ENCODE assay signal across 23 cellular contexts in genomic region chr21:40531421-40531820, GRCh38.
DNase-seq lines count a peak whose midpoint lies in the region; ATAC-seq, FAIRE-seq and TF ChIP-seq lines count a peak whose summit lies in the region.
"Had no signal": no experiment of that assay in that cellular context is flagged by ENCODE, and none has a peak within 500 bp of the region (broad histone marks: within the 10 kb centered on the region; RNA-seq: fewer than 3 reads in every experiment).

No MANE protein-coding gene starts in this region.

- H4K20me1 ChIP-seq in mammary epithelial cell (ENCODE audit: insufficient read depth, low read length): no peaks in the 10 kb centered on the region

- DNase-seq in mammary epithelial cell (no peak), MCF 10A (ENCODE audit: unreplicated experiment) (no peak), bronchial epithelial cell (ENCODE audit: low read depth) (no peak), islet precursor cell (peak; percentile 68), mesenteric fat pad (ENCODE audit: low spot score) (no peak), GM13977 (ENCODE audit: low spot score) (no peak)
- no peak for DNase-seq in activated CD4-positive, alpha-beta T cell treated with anti-CD3 and anti-CD28 coated beads for 36 hours
- DNase-seq: BE2C, Calu3, Karpas-422, MV-4-11, NCI-H1694, NCI-H2029 treated with DMSO at 0.1 percent for 48 hours, NCI-H2227 treated with DMSO at 0.1 percent for 48 hours, NCI-H526 treated with DMSO at 0.1 percent for 48 hours, Right ventricle myocardium superior, RPMI8226 had no signal

- H3K79me2 ChIP-seq in mammary epithelial cell (ENCODE audit: insufficient read depth, low read length): peaks cover 2% of the 10 kb centered on the region

- H3K27me3 ChIP-seq in mammary epithelial cell (ENCODE audit: insufficient read depth, low read length) (no peaks in the 10 kb centered on the region), bronchial epithelial cell (ENCODE audit: control insufficient read depth, insufficient read depth, low read length) (no peaks in the 10 kb centered on the region)
- H3K27me3 ChIP-seq: BE2C, SJSA1 had no signal

- H3K9me3 Mint-ChIP-seq in MCF 10A (ENCODE audit: unreplicated experiment): peaks cover 39% of the 10 kb centered on the region
- H3K9me3 Mint-ChIP-seq in activated CD4-positive, alpha-beta T cell treated with anti-CD3 and anti-CD28 coated beads for 36 hours (ENCODE audit: low read depth): peaks cover 12% of the 10 kb centered on the region

- H3K9me3 ChIP-seq in mammary epithelial cell (replicated peaks; ENCODE audit: insufficient read depth, low read length): no peaks in the 10 kb centered on the region
- H3K9me3 ChIP-seq: BE2C, SJSA1 had no signal

- CTCF ChIA-PET in mammary epithelial cell (lab: Charles Lee; ENCODE audit: low non-redundant PET) (no interaction called here), MCF 10A (lab: Yijun Ruan, JAX) (no interaction called here)
- CTCF ChIA-PET in activated CD4-positive, alpha-beta T cell treated with anti-CD3 and anti-CD28 coated beads for 36 hours (lab: Charles Lee): interaction anchor here (0.7 kb wide), 1 partner anchor 146 kb away, joined by 3 read pairs; no protein-coding TSS in a partner anchor

- POLR2A ChIA-PET in MCF 10A (lab: Yijun Ruan, JAX): interaction anchor here (0.7 kb wide), 1 partner anchor 875 kb away, joined by 3 read pairs; no protein-coding TSS in a partner anchor
- POLR2A ChIA-PET in activated CD4-positive, alpha-beta T cell treated with anti-CD3 and anti-CD28 coated beads for 36 hours (lab: Charles Lee): no interaction called here

- no peaks in the 10 kb centered on the region for H3K27me3 Mint-ChIP-seq in MCF 10A (ENCODE audit: insufficient read depth, unreplicated experiment)
- peaks cover 2% of the 10 kb centered on the region for H3K27me3 Mint-ChIP-seq in activated CD4-positive, alpha-beta T cell treated with anti-CD3 and anti-CD28 coated beads for 36 hours

- no peak overlapping the region for H3K27ac ChIP-seq in mammary epithelial cell (ENCODE audit: insufficient read depth, low read depth, low read length)
- H3K27ac ChIP-seq: 22Rv1, SJSA1 had no signal

- no peak overlapping the region for H3K4me3 ChIP-seq in mammary epithelial cell (replicated peaks in 1 of 3; ENCODE audit: insufficient read depth in 1 of 3, low read depth in 2 of 3, low read length in 3 of 3)
- H3K4me3 ChIP-seq in bronchial epithelial cell (ENCODE audit: low read depth, low read length): no peak overlapping the region
- H3K4me3 ChIP-seq: SJSA1 had no signal

- no peak for ATAC-seq in HG02759 (IDR thresholded peaks at IDR 0.05; ENCODE audit: unreplicated experiment)
- ATAC-seq in activated CD4-positive, alpha-beta T cell treated with anti-CD3 and anti-CD28 coated beads for 36 hours: no peak
- ATAC-seq: HepG2 had no signal

- H3K4me3 Mint-ChIP-seq in MCF 10A (ENCODE audit: unreplicated experiment): no peak overlapping the region
- no peak overlapping the region for H3K4me3 Mint-ChIP-seq in activated CD4-positive, alpha-beta T cell treated with anti-CD3 and anti-CD28 coated beads for 36 hours

- WGBS in mammary epithelial cell (ENCODE audit: low coverage, missing lambda C conversion rate): 17% methylated on average over 1 of the region's 2 CpGs

- TF ChIP-seq CTCF in mammary epithelial cell (conservative IDR thresholded peaks at IDR 0.05 in 1 of 2, IDR thresholded peaks at IDR 0.05 in 1 of 2; ENCODE audit: extremely low read depth in 1 of 2, insufficient read depth in 1 of 2, low read depth in 1 of 2, low read length in 2 of 2): no peak
- no peak for TF ChIP-seq CTCF in MCF 10A (IDR thresholded peaks at IDR 0.05; ENCODE audit: unreplicated experiment)
- TF ChIP-seq CTCF in bronchial epithelial cell (IDR thresholded peaks at IDR 0.05; ENCODE audit: insufficient read depth, low read length, severe bottlenecking): no peak
- no peak for TF ChIP-seq CTCF in GM13977 (IDR thresholded peaks at IDR 0.05; ENCODE audit: extremely low read depth, insufficient read depth, missing control alignments)

- BruUV-seq in mammary epithelial cell (replicated peaks; lab: Mats Ljungman, UMichigan) (no TSS peak), MCF 10A (replicated peaks; lab: Mats Ljungman, UMichigan) (no TSS peak)

- in situ Hi-C loops in mammary epithelial cell (cut with MboI; ENCODE audit: low sequenced_read_pairs in 2 of 2) (no loop called here), GM13977 (cut with MboI; ENCODE audit: low pct_unique_long_range_greater_than_20kb, low sequenced_read_pairs, unreplicated experiment) (no loop called here)

- no peak overlapping the region for H3K27ac Mint-ChIP-seq in MCF 10A (ENCODE audit: low read depth, unreplicated experiment)
- no peak overlapping the region for H3K27ac Mint-ChIP-seq in activated CD4-positive, alpha-beta T cell treated with anti-CD3 and anti-CD28 coated beads for 36 hours

- peak overlapping the region; percentile 27 for H3K4me2 ChIP-seq in mammary epithelial cell (ENCODE audit: insufficient read depth, low read depth, low read length)

- H3K36me3 Mint-ChIP-seq in MCF 10A (ENCODE audit: insufficient read depth, unreplicated experiment): peaks cover 7% of the 10 kb centered on the region
- H3K36me3 Mint-ChIP-seq in activated CD4-positive, alpha-beta T cell treated with anti-CD3 and anti-CD28 coated beads for 36 hours (ENCODE audit: low read depth): no peaks in the 10 kb centered on the region

- H3K36me3 ChIP-seq in mammary epithelial cell (ENCODE audit: insufficient read depth, low read length): no peaks in the 10 kb centered on the region
- no peaks in the 10 kb centered on the region for H3K36me3 ChIP-seq in bronchial epithelial cell (ENCODE audit: control insufficient read depth, insufficient read depth, low read length)
- H3K36me3 ChIP-seq: BE2C, SJSA1 had no signal

- dilution Hi-C loops in mammary epithelial cell (cut with HindIII; ENCODE audit: low sequenced_read_pairs): no loop called here

- H3K9ac ChIP-seq in mammary epithelial cell (ENCODE audit: insufficient read depth, low read length): no peak overlapping the region

- intact Hi-C loops in mammary epithelial cell (cut with micrococcal nuclease) (no loop called here), MCF 10A (cut with micrococcal nuclease) (no loop called here)
- intact Hi-C loops in activated CD4-positive, alpha-beta T cell treated with anti-CD3 and anti-CD28 coated beads for 36 hours (cut with DNase I, micrococcal nuclease): no loop called here

- no peak overlapping the region for H2AFZ ChIP-seq in mammary epithelial cell (ENCODE audit: low read depth, low read length)

- peaks cover 9% of the 10 kb centered on the region for H3K4me1 ChIP-seq in mammary epithelial cell (ENCODE audit: insufficient read depth, low read length)
- H3K4me1 ChIP-seq: BE2C, SJSA1 had no signal

- peak; percentile 73 for FAIRE-seq in bronchial epithelial cell (lab: Jason Lieb, UNC)
- FAIRE-seq: G401.6, H54, HepG2 had no signal

- H3K4me1 Mint-ChIP-seq in MCF 10A (ENCODE audit: insufficient read depth, unreplicated experiment): no peaks in the 10 kb centered on the region
- no peaks in the 10 kb centered on the region for H3K4me1 Mint-ChIP-seq in activated CD4-positive, alpha-beta T cell treated with anti-CD3 and anti-CD28 coated beads for 36 hours
